In the genomic region with DNA sequence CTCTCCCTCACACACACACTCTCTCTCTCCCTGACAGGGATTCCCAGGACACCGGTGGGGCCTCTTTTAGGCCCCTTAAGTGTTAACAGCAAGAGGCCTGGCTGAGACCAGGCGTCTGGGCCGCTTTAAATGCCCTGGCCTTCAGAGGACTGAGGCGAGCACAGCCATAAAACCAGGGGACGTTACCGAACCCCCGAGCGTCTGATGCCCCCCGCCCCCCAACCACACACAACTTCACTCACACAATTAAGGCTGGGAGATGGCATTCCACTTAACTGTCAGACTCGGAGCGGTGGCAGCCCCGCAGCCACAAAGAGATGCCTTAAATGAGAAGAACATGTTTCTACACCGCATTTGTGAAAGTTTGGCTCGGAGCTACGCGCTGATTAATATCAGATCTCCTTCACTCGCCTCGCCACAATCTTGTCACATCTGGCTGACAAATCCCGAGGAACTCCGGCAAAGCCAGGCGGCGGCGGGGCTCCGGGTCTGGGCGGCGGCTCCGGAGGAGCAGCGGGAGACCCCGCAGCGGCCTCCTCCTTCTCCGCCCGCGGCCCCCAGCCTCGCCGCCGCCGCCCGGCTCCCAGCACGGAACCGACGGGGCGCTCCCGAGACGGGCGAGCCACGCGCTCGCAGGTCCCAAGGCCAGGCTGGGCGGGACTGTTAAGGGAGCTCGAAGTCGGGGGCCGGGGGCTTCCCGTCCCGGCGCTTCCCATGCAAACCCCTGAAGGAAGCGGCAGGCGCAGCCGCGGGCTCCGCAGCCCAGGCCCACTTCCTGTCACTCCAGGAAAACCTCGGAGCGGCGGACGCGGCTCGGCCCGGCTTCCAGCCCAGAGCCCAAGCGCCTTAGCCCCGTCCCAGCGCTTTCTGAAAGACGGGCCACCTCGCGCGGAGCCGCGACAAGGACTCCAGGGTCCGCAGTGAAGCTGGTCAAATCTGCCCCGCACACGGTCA, we compare ENCODE assay signal across 9 cellular contexts. TPM values are rescaled to one million over a fixed set of nuclear protein-coding genes. Genes with fewer than 3 reads are reported as not detected.
A peak's percentile ranks its signal among the peaks of the same experiment; 100 is the strongest.
DNase-seq lines count a peak whose midpoint lies in the region; ATAC-seq and TF ChIP-seq lines count a peak whose summit lies in the region.
"Had no signal": no experiment of that assay in that cellular context is flagged by ENCODE, and none has a peak within 500 bp of the region (broad histone marks: within the 10 kb centered on the region; RNA-seq: fewer than 3 reads in every experiment).

No MANE protein-coding gene starts in this region.

- peaks cover 40% of the 10 kb centered on the region for H3K36me3 ChIP-seq in MG63
- H3K36me3 ChIP-seq in naive thymus-derived CD4-positive, alpha-beta T cell (ENCODE audit: control insufficient read depth in 2 of 3, insufficient read depth in 3 of 3, low read length in 3 of 3): no peaks in the 10 kb centered on the region
- no peaks in the 10 kb centered on the region for H3K36me3 ChIP-seq in mucosa of descending colon (ENCODE audit: low read depth)

- H3K4me1 Mint-ChIP-seq in naive thymus-derived CD4-positive, alpha-beta T cell: peaks cover 0 to 20% (median 10%) of the 10 kb centered on the region in 7 donors

- peak overlapping the region; percentile 34 to 78 (median 59) for H3K4me3 Mint-ChIP-seq in naive thymus-derived CD4-positive, alpha-beta T cell

- peaks cover 0 to 5% (median 0%) of the 10 kb centered on the region in 5 donors for H3K36me3 Mint-ChIP-seq in naive thymus-derived CD4-positive, alpha-beta T cell

- no peaks in the 10 kb centered on the region for H3K4me1 ChIP-seq in naive thymus-derived CD4-positive, alpha-beta T cell (ENCODE audit: control insufficient read depth in 2 of 2, insufficient read depth in 2 of 2, low read length in 2 of 2)
- H3K4me1 ChIP-seq in mucosa of descending colon (ENCODE audit: low read depth): no peaks in the 10 kb centered on the region

- H3K4me3 ChIP-seq in MG63 (peak overlapping the region; percentile 85), epithelial cell of esophagus (ENCODE audit: low read length) (peak overlapping the region; percentile 85), mucosa of descending colon (no peak overlapping the region)
- H3K4me3 ChIP-seq in naive thymus-derived CD4-positive, alpha-beta T cell (ENCODE audit: low read length): no peak overlapping the region

- intact Hi-C loops in naive thymus-derived CD4-positive, alpha-beta T cell (cut with micrococcal nuclease): no loop called here
- intact Hi-C loops in head of caudate nucleus (cut with DNase I) (no loop called here), mucosa of descending colon (cut with DNase I, micrococcal nuclease) (no loop called here)

- CTCF ChIA-PET in naive thymus-derived CD4-positive, alpha-beta T cell (lab: Charles Lee): no interaction called here

- POLR2A ChIA-PET in naive thymus-derived CD4-positive, alpha-beta T cell (lab: Charles Lee): no interaction called here

- peaks cover 68 to 82% (median 76%) of the 10 kb centered on the region in 5 donors for H3K27me3 Mint-ChIP-seq in naive thymus-derived CD4-positive, alpha-beta T cell

- no peak overlapping the region for H3K27ac ChIP-seq in naive thymus-derived CD4-positive, alpha-beta T cell (ENCODE audit: low read depth, low read length)

- TF ChIP-seq CTCF in epithelial cell of esophagus (IDR thresholded peaks at IDR 0.05; ENCODE audit: insufficient read depth, low read depth, low read length, missing control alignments): no peak
- no peak for TF ChIP-seq CTCF in mucosa of descending colon (IDR thresholded peaks at IDR 0.05)

- H3K9me3 ChIP-seq in MG63 (no peaks in the 10 kb centered on the region), mucosa of descending colon (no peaks in the 10 kb centered on the region)
- H3K9me3 ChIP-seq in naive thymus-derived CD4-positive, alpha-beta T cell (ENCODE audit: control insufficient read depth in 2 of 3, low read length in 3 of 3): no peaks in the 10 kb centered on the region

- H3K27ac Mint-ChIP-seq in naive thymus-derived CD4-positive, alpha-beta T cell: no peak overlapping the region

- DNase-seq in AG08396 (ENCODE audit: low spot score) (peak; percentile 28), MG63 (peak; percentile 55), epithelial cell of esophagus (ENCODE audit: low read depth) (peak; percentile 41), OCI-M1 (lab: John Stamatoyannopoulos, UW) (no peak), head of caudate nucleus (no peak), mucosa of descending colon (no peak)
- no peak for DNase-seq in naive thymus-derived CD4-positive, alpha-beta T cell

- ATAC-seq in naive thymus-derived CD4-positive, alpha-beta T cell: no peak
- ATAC-seq in mucosa of descending colon: no peak
- no peak for ATAC-seq in GM18867 (IDR thresholded peaks at IDR 0.05; ENCODE audit: unreplicated experiment)

- H3K27me3 ChIP-seq in MG63: no peaks in the 10 kb centered on the region
- H3K27me3 ChIP-seq in naive thymus-derived CD4-positive, alpha-beta T cell (ENCODE audit: control insufficient read depth in 2 of 2, insufficient read depth in 2 of 2, low read length in 2 of 2): peaks cover 3 to 12% of the 10 kb centered on the region in 2 donors

- peaks cover 0 to 8% (median 0%) of the 10 kb centered on the region in 11 donors for H3K9me3 Mint-ChIP-seq in naive thymus-derived CD4-positive, alpha-beta T cell

RNA-seq across cellular contexts. Expression of a gene that starts 1.3 kb away (rescaled TPM):
- 23.5 and 28.6 TPM in 2 replicates for total RNA-seq in MG63 (2014; rRNA removed; shearing (Covaris generic); ENCODE audit: low replicate concordance)
- not detected for total RNA-seq in naive thymus-derived CD4-positive, alpha-beta T cell
- not detected for polyA plus RNA-seq in naive thymus-derived CD4-positive, alpha-beta T cell
- total RNA-seq in mucosa of descending colon: under 1 TPM in 1 of 3 donors, not detected in 2; 0.16 TPM
- total RNA-seq: mononuclear cell had no signal

Comparison
In these comparisons a context has a peak if more than half of its experiments do, and no peak if none do; other contexts are left out.
1. DNase-seq: peak in AG08396 (single experiment), MG63 (single experiment) and epithelial cell of esophagus (single experiment); none in naive thymus-derived CD4-positive, alpha-beta T cell (0 of 9), OCI-M1 (single experiment), head of caudate nucleus (0 of 42) and mucosa of descending colon (0 of 3).
2. H3K4me3 ChIP-seq: peak in MG63 (single experiment) and epithelial cell of esophagus (single experiment); none in naive thymus-derived CD4-positive, alpha-beta T cell (single experiment) and mucosa of descending colon (single experiment).
3. RNA of a gene that starts 1.3 kb away (total RNA-seq): 23.5 to 28.6 TPM in MG63; 0.16 TPM in mucosa of descending colon and not detected in naive thymus-derived CD4-positive, alpha-beta T cell; every median in the first group is over 10 times any median in the second.